In the genomic region with DNA sequence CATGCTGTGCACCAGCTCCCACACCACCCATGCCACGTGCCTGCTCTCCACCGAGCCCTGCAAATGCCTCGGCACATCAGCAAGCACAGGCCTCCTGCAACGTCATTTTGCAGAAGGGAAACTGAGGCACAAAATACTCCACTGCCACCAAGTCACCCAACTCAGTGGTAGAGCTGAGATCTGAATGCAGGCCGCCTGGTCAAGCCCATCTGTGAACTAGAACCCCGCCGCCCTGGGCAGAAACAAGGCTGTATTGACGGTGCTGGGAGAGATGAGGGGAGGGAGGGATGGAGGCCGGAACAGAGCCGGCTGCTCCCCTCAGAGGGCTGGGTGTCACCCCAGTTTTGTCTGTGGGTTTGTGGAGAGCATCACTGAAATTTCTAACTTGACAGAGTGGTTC, we compare ENCODE assay signal across 17 cellular contexts.
DNase-seq lines count a peak whose midpoint lies in the region; ATAC-seq and TF ChIP-seq lines count a peak whose summit lies in the region.
"Had no signal": no experiment of that assay in that cellular context is flagged by ENCODE, and none has a peak within 500 bp of the region (broad histone marks: within the 10 kb centered on the region; RNA-seq: fewer than 3 reads in every experiment).

No MANE protein-coding gene starts in this region.

- H3K27ac ChIP-seq in RWPE2 (ENCODE audit: poor library complexity, severe bottlenecking) (no peak overlapping the region), right cardiac atrium (ENCODE audit: low read length) (no peak overlapping the region)
- H3K27ac ChIP-seq: KMS-11, neutrophil had no signal

- DNase-seq in CD14-positive monocyte (ENCODE audit: low spot score) (peak; percentile 17), RWPE2 (ENCODE audit: low spot score) (peak; percentile 23), right cardiac atrium (peak; percentile 0 to 25 (median 24)), posterior vena cava (ENCODE audit: low spot score) (peak; percentile 66), NCI-H2107 treated with DMSO at 0.1 percent for 48 hours (lab: John Stamatoyannopoulos, UW; ENCODE audit: unreplicated experiment) (no peak)
- DNase-seq: activated CD8-positive, alpha-beta memory T cell treated with anti-CD3 and anti-CD28 coated beads for 24 hours; activated naive CD8-positive, alpha-beta T cell treated with anti-CD3 and anti-CD28 coated beads, Interleukin-2, amount 50 U/mL, for 24 hours; NCI-H2171 treated with DMSO at 0.1 percent for 48 hours; NCI-H69; stimulated activated CD4-positive, alpha-beta T cell treated with anti-CD3 and anti-CD28 coated beads, Interleukin-2, amount 100 ng/mL, for 48 hours had no signal

- intact Hi-C loops in CD14-positive monocyte (cut with micrococcal nuclease) (no loop called here), right cardiac atrium (cut with DNase I) (no loop called here), posterior vena cava (cut with DNase I) (no loop called here)

- TF ChIP-seq CTCF in CD14-positive monocyte (IDR thresholded peaks at IDR 0.05) (no peak), RWPE2 (IDR thresholded peaks at IDR 0.05; ENCODE audit: poor library complexity, severe bottlenecking) (no peak)

- peaks cover under 1 to 3% (median 2%) of the 10 kb centered on the region in 7 donors for H3K9me3 Mint-ChIP-seq in CD14-positive monocyte
- H3K9me3 Mint-ChIP-seq: activated B cell treated with CpG ODN at 0.5 μM for 24 hours; activated naive CD8-positive, alpha-beta T cell treated with anti-CD3 and anti-CD28 coated beads, Interleukin-2, amount 50 U/mL, for 24 hours; activated T-helper 1 cell treated with anti-CD3 and anti-CD28 coated beads, Interleukin-12 subunit alpha, Interleukin-12 subunit beta, Interleukin-2, Interleukin-4 antibody, amounts not matched to agents 30 ng/mL and 10 ng/mL and 1 ng/mL, durations not matched to agents 14 hours and 24 hours and 36 hours had no signal

- peaks cover 2% of the 10 kb centered on the region for H3K4me1 Mint-ChIP-seq in CD14-positive monocyte
- H3K4me1 Mint-ChIP-seq: activated B cell treated with CpG ODN at 0.5 μM for 24 hours had no signal

- no peak overlapping the region for H3K27ac Mint-ChIP-seq in CD14-positive monocyte
- H3K27ac Mint-ChIP-seq: activated B cell treated with CpG ODN at 0.5 μM for 24 hours; activated naive CD8-positive, alpha-beta T cell treated with anti-CD3 and anti-CD28 coated beads, Interleukin-2, amount 50 U/mL, for 24 hours; activated T-helper 1 cell treated with anti-CD3 and anti-CD28 coated beads, Interleukin-12 subunit alpha, Interleukin-12 subunit beta, Interleukin-2, Interleukin-4 antibody, amounts not matched to agents 30 ng/mL and 10 ng/mL and 1 ng/mL, durations not matched to agents 14 hours and 24 hours and 36 hours had no signal

- H3K36me3 ChIP-seq in RWPE2 (ENCODE audit: low read depth) = no peaks in the 10 kb centered on the region
- H3K36me3 ChIP-seq: neutrophil had no signal

- no peaks in the 10 kb centered on the region for H3K9me3 ChIP-seq in RWPE2 (ENCODE audit: severe bottlenecking)
- H3K9me3 ChIP-seq in right cardiac atrium (ENCODE audit: control insufficient read depth, low read length) = no peaks in the 10 kb centered on the region
- H3K9me3 ChIP-seq: Caco-2, neutrophil had no signal

- no peaks in the 10 kb centered on the region for H3K27me3 ChIP-seq in RWPE2 (ENCODE audit: insufficient read depth, poor library complexity, severe bottlenecking)
- no peaks in the 10 kb centered on the region for H3K27me3 ChIP-seq in right cardiac atrium (ENCODE audit: control insufficient read depth, insufficient read depth)
- H3K27me3 ChIP-seq: neutrophil had no signal

- no peak for ATAC-seq in RWPE2 (ENCODE audit: low read depth)
- no peak for ATAC-seq in right cardiac atrium
- ATAC-seq in HG03045 (IDR thresholded peaks at IDR 0.05; ENCODE audit: unreplicated experiment) = no peak
- no peak for ATAC-seq in GM18858 (IDR thresholded peaks at IDR 0.05; ENCODE audit: unreplicated experiment)
- ATAC-seq: activated naive CD8-positive, alpha-beta T cell treated with anti-CD3 and anti-CD28 coated beads, Interleukin-2, amount 50 U/mL, for 24 hours had no signal

- 93% methylated on average over 10 of the region's 10 CpGs for WGBS in right cardiac atrium

- H3K27me3 Mint-ChIP-seq in CD14-positive monocyte (ENCODE audit: low read depth in 3 of 3) = peaks cover 1 to 11% (median 7%) of the 10 kb centered on the region in 3 donors
- H3K27me3 Mint-ChIP-seq: activated B cell treated with CpG ODN at 0.5 μM for 24 hours; activated naive CD8-positive, alpha-beta T cell treated with anti-CD3 and anti-CD28 coated beads, Interleukin-2, amount 50 U/mL, for 24 hours had no signal

- H3K4me3 Mint-ChIP-seq in CD14-positive monocyte = no peak overlapping the region
- H3K4me3 Mint-ChIP-seq: activated B cell treated with CpG ODN at 0.5 μM for 24 hours; activated naive CD8-positive, alpha-beta T cell treated with anti-CD3 and anti-CD28 coated beads, Interleukin-2, amount 50 U/mL, for 24 hours; activated T-helper 1 cell treated with anti-CD3 and anti-CD28 coated beads, Interleukin-12 subunit alpha, Interleukin-12 subunit beta, Interleukin-2, Interleukin-4 antibody, amounts not matched to agents 30 ng/mL and 10 ng/mL and 1 ng/mL, durations not matched to agents 14 hours and 24 hours and 36 hours had no signal

- peaks cover 17 to 20% of the 10 kb centered on the region in 2 donors for H3K36me3 Mint-ChIP-seq in CD14-positive monocyte

- peaks cover 4% of the 10 kb centered on the region for H3K4me1 ChIP-seq in RWPE2 (ENCODE audit: insufficient read depth, poor library complexity, severe bottlenecking)
- H3K4me1 ChIP-seq in right cardiac atrium (ENCODE audit: control insufficient read depth, insufficient read depth, low read length) = peaks cover 7% of the 10 kb centered on the region
- H3K4me1 ChIP-seq: Caco-2 had no signal

- H3K4me3 ChIP-seq in RWPE2 (ENCODE audit: severe bottlenecking) (no peak overlapping the region), right cardiac atrium (ENCODE audit: low read length) (no peak overlapping the region)
